18 cellular contexts compared by ENCODE assay signal in the genomic region with DNA sequence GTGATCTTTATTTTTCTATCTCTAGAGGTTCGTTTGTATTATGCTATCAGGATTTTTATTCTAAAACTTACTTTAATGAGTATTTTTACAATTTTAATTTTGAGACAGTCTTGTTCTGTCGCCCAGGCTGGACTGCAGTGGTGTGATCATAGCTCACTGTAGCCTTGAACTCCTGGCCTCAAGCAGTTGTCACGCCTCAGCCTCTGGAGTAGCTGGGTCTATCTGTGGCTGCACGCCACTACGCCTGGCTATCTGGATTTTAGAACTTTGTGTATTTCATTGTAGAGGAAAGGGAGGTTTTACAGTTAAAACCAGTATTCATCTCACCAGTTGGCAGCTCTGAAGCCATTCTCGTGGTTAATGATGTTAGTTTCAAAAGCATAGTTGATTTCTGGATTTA. TPM values are rescaled to one million over a fixed set of nuclear protein-coding genes. Genes with fewer than 3 reads are reported as not detected.
DNase-seq lines count a peak whose midpoint lies in the region; ATAC-seq and TF ChIP-seq lines count a peak whose summit lies in the region.
"Had no signal": no experiment of that assay in that cellular context is flagged by ENCODE, and none has a peak within 500 bp of the region (broad histone marks: within the 10 kb centered on the region; RNA-seq: fewer than 3 reads in every experiment).

No MANE protein-coding gene starts in this region.

- peaks cover 97% of the 10 kb centered on the region for H3K36me3 Mint-ChIP-seq in activated T-cell treated with anti-CD3 and anti-CD28 coated beads, Interleukin-2, amount 50 U/mL, for 24 hours (ENCODE audit: low read depth)
- H3K36me3 Mint-ChIP-seq in GM23338 (ENCODE audit: low read depth), result peaks cover 97% of the 10 kb centered on the region

- H2AFZ ChIP-seq in GM23338, result no peak overlapping the region

- H3F3A ChIP-seq in GM23338 (replicated peaks; ENCODE audit: low read depth), result peaks cover 58% of the 10 kb centered on the region

- H3K27me3 ChIP-seq in GM23338 (ENCODE audit: insufficient read depth) (no peaks in the 10 kb centered on the region), adrenal gland (no peaks in the 10 kb centered on the region)

- no peak for ATAC-seq in GM23338
- ATAC-seq in sciatic nerve, result no peak
- no peak for ATAC-seq in GM18867 (IDR thresholded peaks at IDR 0.05; ENCODE audit: unreplicated experiment)
- no peak for ATAC-seq in HG03045 (IDR thresholded peaks at IDR 0.05; ENCODE audit: unreplicated experiment)
- ATAC-seq: A549 had no signal

- no peak overlapping the region for H3K4me3 Mint-ChIP-seq in activated T-cell treated with anti-CD3 and anti-CD28 coated beads, Interleukin-2, amount 50 U/mL, for 24 hours
- no peak overlapping the region for H3K4me3 Mint-ChIP-seq in GM23338
- H3K4me3 Mint-ChIP-seq: CD14-positive monocyte had no signal

- peak overlapping the region; percentile 9; the same call in 1 of the 2 replicates for H3K27ac ChIP-seq in GM23338 (ENCODE audit: low read depth)
- H3K27ac ChIP-seq in adrenal gland, result peak overlapping the region in 2 of 5 donors; percentile 8 to 39
- H3K27ac ChIP-seq: A549 had no signal

- H3K9me2 ChIP-seq in GM23338 (ENCODE audit: insufficient read depth), result no peaks in the 10 kb centered on the region

- no peak overlapping the region for H3K4me2 ChIP-seq in GM23338
- H3K4me2 ChIP-seq: A549 had no signal

- TF ChIP-seq CTCF in GM23338 (conservative IDR thresholded peaks at IDR 0.05; ENCODE audit: low read depth in 2 of 2) (no peak), adrenal gland (IDR thresholded peaks at IDR 0.05) (no peak)

- peaks cover 100% of the 10 kb centered on the region for H3K79me2 ChIP-seq in GM23338 (replicated peaks; ENCODE audit: insufficient read depth)

- H3K9me3 ChIP-seq in adrenal gland (replicated peaks in 1 of 3), result no peaks in the 10 kb centered on the region
- H3K9me3 ChIP-seq: A549 had no signal

- H3K27me3 Mint-ChIP-seq in activated T-cell treated with anti-CD3 and anti-CD28 coated beads, Interleukin-2, amount 50 U/mL, for 24 hours, result no peaks in the 10 kb centered on the region
- H3K27me3 Mint-ChIP-seq in GM23338 (ENCODE audit: insufficient read depth, low read depth, poor library complexity), result peaks cover 14% of the 10 kb centered on the region

- H3K27ac Mint-ChIP-seq in activated T-cell treated with anti-CD3 and anti-CD28 coated beads, Interleukin-2, amount 50 U/mL, for 24 hours, result peak overlapping the region; percentile 55
- H3K27ac Mint-ChIP-seq in GM23338, result peak overlapping the region; percentile 32

- peaks cover 32% of the 10 kb centered on the region for H3K4me1 Mint-ChIP-seq in activated T-cell treated with anti-CD3 and anti-CD28 coated beads, Interleukin-2, amount 50 U/mL, for 24 hours (ENCODE audit: low read depth)
- H3K4me1 Mint-ChIP-seq in GM23338, result peaks cover 34% of the 10 kb centered on the region

- intact Hi-C loops in adrenal gland (cut with DNase I), result no loop called here
- intact Hi-C loops in sciatic nerve (cut with DNase I), result no loop called here

- H3K4me3 ChIP-seq in GM23338 (no peak overlapping the region), adrenal gland (no peak overlapping the region)
- H3K4me3 ChIP-seq: A549 had no signal

- H4K20me1 ChIP-seq in GM23338 (replicated peaks; ENCODE audit: insufficient read depth), result peaks cover 99% of the 10 kb centered on the region

- TF ChIP-seq POLR2A in adrenal gland (IDR thresholded peaks at IDR 0.05), result no peak

- H3K9me3 Mint-ChIP-seq in activated T-cell treated with anti-CD3 and anti-CD28 coated beads, Interleukin-2, amount 50 U/mL, for 24 hours, result no peaks in the 10 kb centered on the region
- no peaks in the 10 kb centered on the region for H3K9me3 Mint-ChIP-seq in GM23338

- no peak for DNase-seq in activated T-cell treated with anti-CD3 and anti-CD28 coated beads, Interleukin-2, amount 50 U/mL, for 24 hours
- DNase-seq in activated T-cell treated with anti-CD3 and anti-CD28 coated beads for 4 hours (no peak), GM23338 (ENCODE audit: low spot score) (no peak), adrenal gland (peak in 6 of 7 donors; percentile 38 to 66 (median 54)), sciatic nerve (ENCODE audit: low spot score) (peak; percentile 2), 8988T (no peak)
- DNase-seq: COR-L47, DMS153, IMR-90, Kasumi-1, NCI-H1417, NCI-H1930, NCI-H2171, NCI-H774 had no signal

- peaks cover 41% of the 10 kb centered on the region for H3K4me1 ChIP-seq in GM23338 (ENCODE audit: insufficient read depth)
- H3K4me1 ChIP-seq in adrenal gland (replicated peaks in 1 of 2), result peaks cover 0 to 23% of the 10 kb centered on the region in 2 donors
- H3K4me1 ChIP-seq: A549 had no signal

- WGBS in adrenal gland, 4 donors, result 51 to 59% (median 57%) methylated on average over 6 of the region's 6 CpGs

- H3K36me3 ChIP-seq in GM23338 (ENCODE audit: insufficient read depth) (peaks cover 78% of the 10 kb centered on the region), adrenal gland (replicated peaks in 1 of 2) (peaks cover 0 to 62% of the 10 kb centered on the region in 2 donors)

TF ChIP-seq in GM23338, 12 proteins besides CTCF, POLR2A, EP300 and RAD21:
- TF ChIP-seq EZH2phosphoT487 (IDR thresholded peaks at IDR 0.05; ENCODE audit: unreplicated experiment) (no peak), ZNF114 (CRISPR knock-in tag; IDR thresholded peaks at IDR 0.05) (no peak), NANOG (IDR thresholded peaks at IDR 0.05; ENCODE audit: borderline replicate concordance) (no peak), ZNF462 (CRISPR knock-in tag; IDR thresholded peaks at IDR 0.05) (no peak), EZH2 (IDR thresholded peaks at IDR 0.05; ENCODE audit: low read depth, unreplicated experiment) (no peak)

RNA-seq across cellular contexts. Expression of gene DNAJB6, which starts 25.9 kb away (rescaled TPM):
- total RNA-seq in GM23338 (2014; rRNA removed; shearing (Covaris generic)), result 308 and 325 TPM in 2 replicates
- polyA plus RNA-seq in GM23338 (2016; fragmentation: Nextera tagmentation; extraction: Ambion mirVana) (305 and 322 TPM in 2 replicates), adrenal gland (100 to 1,000 TPM in 1 of 3 donors, 10 to 100 TPM in 2; 58.9 to 195 (median 75.7) TPM)
- total RNA-seq in adrenal gland (100 to 1,000 TPM in 1 of 8 donors, 10 to 100 TPM in 7; 38.4 to 120 (median 79.8) TPM), sciatic nerve (129 TPM)

Comparison
In these comparisons a context has a peak if more than half of its experiments do, and no peak if none do; other contexts are left out.
1. DNase-seq: peak in adrenal gland (6 of 7) and sciatic nerve (single experiment); none in activated T-cell treated with anti-CD3 and anti-CD28 coated beads, Interleukin-2, amount 50 U/mL, for 24 hours (single experiment), activated T-cell treated with anti-CD3 and anti-CD28 coated beads for 4 hours (single experiment), GM23338 (single experiment) and 8988T (single experiment).